In genomic region chr4:167150587-167150986, GRCh38 we compare ENCODE assay signal across 35 cellular contexts.
"Had no signal": no experiment of that assay in that cellular context is flagged by ENCODE, and none has a peak within 500 bp of the region (broad histone marks: within the 10 kb centered on the region; RNA-seq: fewer than 3 reads in every experiment).

No MANE protein-coding gene starts in this region.

- H3K36me3 ChIP-seq: adrenal gland, brain microvascular endothelial cell, breast epithelium had no signal

- H3K27ac ChIP-seq: adrenal gland, body of pancreas, brain microvascular endothelial cell, breast epithelium, VCaP had no signal

- DNase-seq: activated CD4-positive, alpha-beta memory T cell treated with anti-CD3 and anti-CD28 coated beads, Interleukin-2, amount 10 ng/mL, durations not matched to agents 7 days and 5 days; activated CD4-positive, alpha-beta T cell treated with anti-CD3 and anti-CD28 coated beads for 1 hour; activated CD4-positive, alpha-beta T cell treated with anti-CD3 and anti-CD28 coated beads for 36 hours; activated CD4-positive, alpha-beta T cell treated with anti-CD3 and anti-CD28 coated beads for 48 hours; activated CD4-positive, alpha-beta T cell treated with anti-CD3 and anti-CD28 coated beads, Interleukin-2, amount 10 ng/mL, durations not matched to agents 7 days and 5 days; activated CD4-positive, alpha-beta T cell treated with anti-CD3 and anti-CD28 coated beads, Interleukin-2, amount 50 U/mL, for 48 hours; activated CD4-positive, CD25-positive, alpha-beta regulatory T cell; activated CD8-positive, alpha-beta memory T cell treated with anti-CD3 and anti-CD28 coated beads for 24 hours; activated CD8-positive, alpha-beta memory T cell treated with anti-CD3 and anti-CD28 coated beads, Interleukin-2, amount 10 ng/mL, durations not matched to agents 7 days and 5 days; activated CD8-positive, alpha-beta T cell treated with anti-CD3 and anti-CD28 coated beads, Interleukin-2, amount 10 ng/mL, durations not matched to agents 7 days and 5 days; activated effector memory CD4-positive, alpha-beta T cell treated with anti-CD3 and anti-CD28 coated beads, Interleukin-2, amount 50 U/mL, for 16 hours; activated gamma-delta T cell treated with Interleukin-2 at 50 U/mL for 16 hours; activated naive CD4-positive, alpha-beta T cell; activated naive CD4-positive, alpha-beta T cell treated with anti-CD3 and anti-CD28 coated beads for 36 hours; activated naive CD4-positive, alpha-beta T cell treated with anti-CD3 and anti-CD28 coated beads, Interleukin-2, amount 50 U/mL, for 16 hours; activated naive CD8-positive, alpha-beta T cell treated with anti-CD3 and anti-CD28 coated beads for 36 hours; activated T-cell treated with anti-CD3 and anti-CD28 coated beads for 4 hours; activated T-cell treated with anti-CD3 and anti-CD28 coated beads, Interleukin-2, amount 50 U/mL, for 1 hour; activated T-cell treated with anti-CD3 and anti-CD28 coated beads, Interleukin-2, amount 50 U/mL, for 4 hours; activated T-cell treated with anti-CD3 and anti-CD28 coated beads, Interleukin-2, amount 50 U/mL, for 72 hours; adrenal gland; amniotic stem cell; aorta; body of pancreas; brain microvascular endothelial cell; central memory CD4-positive, alpha-beta T cell; T-helper 1 cell; T-helper 2 cell; T-helper 9 cell had no signal

- H3K4me1 ChIP-seq: adrenal gland, body of pancreas, breast epithelium had no signal

- H3K27me3 ChIP-seq: adrenal gland, body of pancreas, brain microvascular endothelial cell, breast epithelium had no signal

- H3K9me3 ChIP-seq: adrenal gland, body of pancreas, breast epithelium had no signal

- H3K4me3 ChIP-seq: adrenal gland, body of pancreas, breast epithelium had no signal

- ATAC-seq: activated CD4-positive, alpha-beta T cell treated with anti-CD3 and anti-CD28 coated beads for 36 hours; activated CD4-positive, CD25-positive, alpha-beta regulatory T cell treated with anti-CD3 and anti-CD28 coated beads, Interleukin-2, amount 50 U/mL, for 24 hours; activated CD8-positive, alpha-beta memory T cell treated with anti-CD3 and anti-CD28 coated beads, Interleukin-2, amount 10 ng/mL, durations not matched to agents 7 days and 5 days; activated CD8-positive, alpha-beta T cell treated with anti-CD3 and anti-CD28 coated beads, Interleukin-2, amount 10 ng/mL, durations not matched to agents 7 days and 5 days; activated naive CD4-positive, alpha-beta T cell treated with anti-CD3 and anti-CD28 coated beads, Interleukin-2, amount 50 U/mL, for 72 hours; activated T-cell treated with anti-CD3 and anti-CD28 coated beads, Interleukin-2, amount 50 U/mL, for 4 hours; activated T-cell treated with anti-CD3 and anti-CD28 coated beads, Interleukin-2, amount 50 U/mL, for 72 hours; activated T-helper 17 cell treated with anti-CD3 and anti-CD28 coated beads, Interleukin-2, amount 50 U/mL, for 72 hours; body of pancreas; WTC11 had no signal
